Comparison of ENCODE assay signal across 14 cellular contexts in the genomic region with DNA sequence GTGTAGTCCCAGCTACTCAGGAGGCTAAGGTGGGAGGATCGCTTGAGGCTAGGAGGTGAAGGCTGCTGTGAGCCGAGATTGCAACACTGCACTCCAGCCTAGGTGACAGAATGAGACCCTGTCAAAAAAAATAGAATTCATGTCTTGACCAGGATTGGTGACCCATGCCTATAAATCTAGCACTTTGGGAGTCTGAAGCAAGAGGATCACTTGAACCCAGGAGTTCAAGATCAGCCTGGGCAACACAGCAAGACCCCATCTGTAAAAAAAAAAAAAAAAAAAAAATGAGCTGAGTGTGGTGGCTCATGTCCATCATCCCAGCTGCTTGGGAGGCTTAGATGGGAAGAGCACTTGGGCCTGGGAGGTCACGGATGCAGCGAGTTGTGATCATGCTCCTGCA. TPM values are rescaled to one million over a fixed set of nuclear protein-coding genes. Genes with fewer than 3 reads are reported as not detected.
DNase-seq lines count a peak whose midpoint lies in the region; ATAC-seq, FAIRE-seq and TF ChIP-seq lines count a peak whose summit lies in the region.
"Had no signal": no experiment of that assay in that cellular context is flagged by ENCODE, and none has a peak within 500 bp of the region (broad histone marks: within the 10 kb centered on the region; RNA-seq: fewer than 3 reads in every experiment).

No MANE protein-coding gene starts in this region.

- peak; percentile 12 for FAIRE-seq in endothelial cell of umbilical vein (lab: Jason Lieb, UNC)
- FAIRE-seq: G401.6, GM12892, H54 had no signal

- H3K9ac ChIP-seq in endothelial cell of umbilical vein (replicated peaks; ENCODE audit: extremely low read depth, insufficient read depth, low read length) = no peak overlapping the region

- dilution Hi-C loops in endothelial cell of umbilical vein (cut with MboI; ENCODE audit: extremely low pct_ligation_motif_present, low sequenced_read_pairs) = no loop called here

- no peak for TF ChIP-seq POLR2A in endothelial cell of umbilical vein (IDR thresholded peaks at IDR 0.05; ENCODE audit: low read depth, low read length)

- no peak overlapping the region for H3K4me3 ChIP-seq in HEK293 (ENCODE audit: low read depth, low read length)
- no peak overlapping the region for H3K4me3 ChIP-seq in endothelial cell of umbilical vein (replicated peaks in 1 of 3; ENCODE audit: insufficient read depth in 1 of 3, low read depth in 1 of 3, low read length in 3 of 3)
- H3K4me3 ChIP-seq: HAP-1 had no signal

- no peak overlapping the region for H3K4me2 ChIP-seq in endothelial cell of umbilical vein (ENCODE audit: insufficient read depth, low read length)

- H3K36me3 ChIP-seq in HEK293 (ENCODE audit: control insufficient read depth in 2 of 2, insufficient read depth in 1 of 2, low read length in 2 of 2) (peaks cover 35 to 84% of the 10 kb centered on the region in 2 experiments), endothelial cell of umbilical vein (ENCODE audit: control insufficient read depth in 2 of 2, extremely low read depth in 1 of 2, insufficient read depth in 2 of 2, low read length in 2 of 2) (no peaks in the 10 kb centered on the region)

- DNase-seq in HEK293T (ENCODE audit: extremely low spot score) (no peak), endothelial cell of umbilical vein (ENCODE audit: low read depth, low spot score) (no peak)
- DNase-seq: C1 segment of cervical spinal cord; CD4-positive, alpha-beta memory T cell; COR-L47; DMS153; DND-41; GOT3 had no signal

- no peaks in the 10 kb centered on the region for H3K27me3 ChIP-seq in endothelial cell of umbilical vein (ENCODE audit: control insufficient read depth in 2 of 2, insufficient read depth in 2 of 2, low read length in 2 of 2)

- H3K4me1 ChIP-seq in HEK293 (ENCODE audit: control insufficient read depth, insufficient read depth, low read length) (no peaks in the 10 kb centered on the region), endothelial cell of umbilical vein (ENCODE audit: control insufficient read depth, extremely low read depth, insufficient read depth, low read length) (no peaks in the 10 kb centered on the region)
- H3K4me1 ChIP-seq: HAP-1 had no signal

- CTCF ChIA-PET in HEK293 (lab: Yijun Ruan, JAX) = no interaction called here
- CTCF ChIA-PET in HEK293T (lab: Yijun Ruan, JAX) = interaction anchor here (0.6 kb wide), 1 partner anchor 29 kb away, joined by 3 read pairs; no protein-coding TSS in a partner anchor
- CTCF ChIA-PET in endothelial cell of umbilical vein (lab: Charles Lee) = no interaction called here

- no peaks in the 10 kb centered on the region for H4K20me1 ChIP-seq in endothelial cell of umbilical vein (replicated peaks; ENCODE audit: control insufficient read depth, extremely low read depth, insufficient read depth, low read length)

- intact Hi-C loops in endothelial cell of umbilical vein (cut with micrococcal nuclease) = no loop called here

- no peaks in the 10 kb centered on the region for H3K79me2 ChIP-seq in endothelial cell of umbilical vein (ENCODE audit: control insufficient read depth, insufficient read depth, low read length)

- no TSS peak for BruUV-seq in endothelial cell of umbilical vein (replicated peaks; lab: Mats Ljungman, UMichigan)

- no peaks in the 10 kb centered on the region for H3K9me1 ChIP-seq in endothelial cell of umbilical vein (replicated peaks; ENCODE audit: control insufficient read depth, extremely low read depth, insufficient read depth, low read length)

- no peak for ATAC-seq in HG03280 (IDR thresholded peaks at IDR 0.05; ENCODE audit: unreplicated experiment)

- H3K9me3 ChIP-seq in HEK293 (ENCODE audit: control insufficient read depth, insufficient read depth, low read depth, low read length) = no peaks in the 10 kb centered on the region
- H3K9me3 ChIP-seq in endothelial cell of umbilical vein (replicated peaks; ENCODE audit: control insufficient read depth, insufficient read depth, low read length) = no peaks in the 10 kb centered on the region
- H3K9me3 ChIP-seq: HAP-1 had no signal

- TF ChIP-seq CTCF in HEK293 (tag by site-specific recombination; IDR thresholded peaks at IDR 0.05) = no peak
- TF ChIP-seq CTCF in endothelial cell of umbilical vein (IDR thresholded peaks at IDR 0.05; ENCODE audit: extremely low read depth in 1 of 2, insufficient read depth in 1 of 2, low read depth in 1 of 2, low read length in 2 of 2) = no peak

- no peak overlapping the region for H2AFZ ChIP-seq in endothelial cell of umbilical vein (ENCODE audit: low read depth, low read length)

- no peak overlapping the region for H3K27ac ChIP-seq in HEK293 (ENCODE audit: extremely low read depth, low read depth, low read length)
- H3K27ac ChIP-seq in endothelial cell of umbilical vein (ENCODE audit: insufficient read depth, low read depth, low read length) = no peak overlapping the region

- POLR2A ChIA-PET in HEK293 (lab: Yijun Ruan, JAX) (interaction anchor here (0.6 kb wide), 1 partner anchor 12 kb away, joined by 3 read pairs; no protein-coding TSS in a partner anchor), HEK293T (lab: Yijun Ruan, JAX) (no interaction called here), endothelial cell of umbilical vein (lab: Charles Lee) (no interaction called here)

TF ChIP-seq in HEK293, 187 proteins besides CTCF, POLR2A, EP300 and RAD21 (continues in another document):
- peak; percentile 82 for TF ChIP-seq ZNF121 (tag by site-specific recombination; IDR thresholded peaks at IDR 0.05)
- no peak for TF ChIP-seq ZNF639 (tag by site-specific recombination; IDR thresholded peaks at IDR 0.05)

TF ChIP-seq in HEK293T, 16 proteins besides CTCF, POLR2A, EP300 and RAD21:
- TF ChIP-seq FOXM1 (IDR thresholded peaks at IDR 0.05; ENCODE audit: borderline replicate concordance) (no peak), ZNF384 (IDR thresholded peaks at IDR 0.05) (0 out of 2 replicates have a peak, but pooled peaks have one; percentile 39)

TF ChIP-seq in endothelial cell of umbilical vein, 7 proteins besides CTCF, POLR2A, EP300 and RAD21:
- TF ChIP-seq JUN (IDR thresholded peaks at IDR 0.05; ENCODE audit: borderline replicate concordance, insufficient read depth, insufficient read length, low read depth) = no peak
- no peak for TF ChIP-seq EZH2 (IDR thresholded peaks at IDR 0.05; ENCODE audit: borderline replicate concordance, low read depth, low read length, severe bottlenecking)
- TF ChIP-seq FOS (IDR thresholded peaks at IDR 0.05; ENCODE audit: borderline replicate concordance, insufficient read depth, low read length) = no peak
- TF ChIP-seq POLR2AphosphoS5 (IDR thresholded peaks at IDR 0.05; ENCODE audit: insufficient read depth, low read depth, low read length) = no peak
- TF ChIP-seq, protein P1, sequence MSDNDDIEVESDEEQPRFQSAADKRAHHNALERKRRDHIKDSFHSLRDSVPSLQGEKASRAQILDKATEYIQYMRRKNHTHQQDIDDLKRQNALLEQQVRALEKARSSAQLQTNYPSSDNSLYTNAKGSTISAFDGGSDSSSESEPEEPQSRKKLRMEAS (IDR thresholded peaks at IDR 0.05; ENCODE audit: insufficient read depth, insufficient read length) = no peak
- no peak for TF ChIP-seq MYC (IDR thresholded peaks at IDR 0.05; ENCODE audit: low read depth, low read length)
- TF ChIP-seq GATA2 (IDR thresholded peaks at IDR 0.05; ENCODE audit: insufficient read depth, insufficient read length, low read depth, low read length) = no peak
TF ChIP-seq in endothelial cell of umbilical vein: peak in this region for 0.

RNA-seq across cellular contexts. Expression of gene GINM1, which starts 34.3 kb away (rescaled TPM):
- total RNA-seq in endothelial cell of umbilical vein = 38.0 and 38.2 TPM in 2 replicates
- 10.2 and 14.6 TPM in 2 replicates for polyA plus RNA-seq in endothelial cell of umbilical vein
- 26.9 and 28.0 TPM in 2 replicates for polyA plus RNA-seq in endothelial cell of umbilical vein (2011; cell fraction: cytosol; rRNA removed)
- 9.6 and 13.5 TPM in 2 replicates for polyA plus RNA-seq in endothelial cell of umbilical vein (2011; cell fraction: nucleus; rRNA removed)
- polyA plus RNA-seq in endothelial cell of umbilical vein (2012) = 37.0 and 49.4 TPM in 2 replicates
- 5.8 and 6.1 TPM in 2 replicates for polyA minus RNA-seq in endothelial cell of umbilical vein
- polyA minus RNA-seq in endothelial cell of umbilical vein (2011; cell fraction: cytosol; rRNA and poly(A)+ RNA removed) = 5.0 TPM
- 7.0 and 7.9 TPM in 2 replicates for polyA minus RNA-seq in endothelial cell of umbilical vein (2011; cell fraction: nucleus; rRNA and poly(A)+ RNA removed)

RNA-seq across cellular contexts. Expression of gene KATNA1, which starts 48.0 kb away (rescaled TPM):
- 15.9 and 16.2 TPM in 2 replicates for total RNA-seq in endothelial cell of umbilical vein
- polyA plus RNA-seq in endothelial cell of umbilical vein = 5.6 and 9.9 TPM in 2 replicates
- 15.9 TPM in 2 replicates for polyA plus RNA-seq in endothelial cell of umbilical vein (2011; cell fraction: cytosol; rRNA removed)
- 19.3 and 28.7 TPM in 2 replicates for polyA plus RNA-seq in endothelial cell of umbilical vein (2011; cell fraction: nucleus; rRNA removed)
- polyA plus RNA-seq in endothelial cell of umbilical vein (2012) = 13.4 and 19.7 TPM in 2 replicates
- polyA minus RNA-seq in endothelial cell of umbilical vein = 9.8 and 14.6 TPM in 2 replicates
- polyA minus RNA-seq in endothelial cell of umbilical vein (2011; cell fraction: cytosol; rRNA and poly(A)+ RNA removed) = 9.6 TPM
- polyA minus RNA-seq in endothelial cell of umbilical vein (2011; cell fraction: nucleus; rRNA and poly(A)+ RNA removed) = 10.4 and 14.9 TPM in 2 replicates

RNA-seq across cellular contexts. Expression of gene PPIL4, which starts 54.7 kb away (rescaled TPM):
- total RNA-seq in endothelial cell of umbilical vein = 24.3 and 27.8 TPM in 2 replicates
- polyA plus RNA-seq in endothelial cell of umbilical vein = 1.2 and 2.2 TPM in 2 replicates
- polyA plus RNA-seq in endothelial cell of umbilical vein (2011; cell fraction: cytosol; rRNA removed) = 4.0 and 4.3 TPM in 2 replicates
- 6.3 and 9.3 TPM in 2 replicates for polyA plus RNA-seq in endothelial cell of umbilical vein (2011; cell fraction: nucleus; rRNA removed)
- 16.2 and 23.6 TPM in 2 replicates for polyA plus RNA-seq in endothelial cell of umbilical vein (2012)
- 3.5 and 3.6 TPM in 2 replicates for polyA minus RNA-seq in endothelial cell of umbilical vein
- polyA minus RNA-seq in endothelial cell of umbilical vein (2011; cell fraction: cytosol; rRNA and poly(A)+ RNA removed) = 3.0 TPM
- polyA minus RNA-seq in endothelial cell of umbilical vein (2011; cell fraction: nucleus; rRNA and poly(A)+ RNA removed) = 7.5 and 8.0 TPM in 2 replicates
